Comparison of ENCODE assay signal across 8 cellular contexts in the genomic region with DNA sequence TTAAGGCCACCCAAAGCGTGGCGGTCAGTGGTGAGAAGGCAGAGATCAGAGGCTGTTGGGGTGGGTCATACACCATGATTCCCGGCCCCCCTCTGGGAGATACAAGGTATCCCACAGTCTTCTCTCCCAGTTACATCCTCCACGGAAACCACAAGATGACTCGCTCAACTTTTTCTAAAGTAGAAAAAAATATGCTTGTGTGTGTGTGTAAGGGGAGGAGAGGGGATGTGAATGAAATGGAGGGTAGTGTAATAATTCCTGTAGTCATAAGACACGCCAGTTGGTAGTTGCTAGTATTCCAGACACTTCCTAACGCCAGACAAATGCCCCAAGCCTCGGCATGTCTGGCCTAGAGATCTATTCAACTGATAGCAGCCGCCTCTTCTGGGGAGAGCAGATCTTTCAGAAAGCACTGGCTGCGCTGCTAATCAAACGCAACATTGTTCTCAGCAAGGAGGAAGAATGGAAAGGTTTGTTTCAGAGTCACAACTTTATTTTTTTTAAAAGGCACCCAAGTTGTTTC.
DNase-seq lines count a peak whose midpoint lies in the region; ATAC-seq and TF ChIP-seq lines count a peak whose summit lies in the region.

No MANE protein-coding gene starts in this region.

- H3K4me3 ChIP-seq in lower lobe of right lung = peak overlapping the region; percentile 57

- H3K4me3 Mint-ChIP-seq in type B pancreatic cell = peak overlapping the region; percentile 91

- H3K27ac Mint-ChIP-seq in type B pancreatic cell = peak overlapping the region; percentile 97

- TF ChIP-seq CTCF in lower lobe of right lung (IDR thresholded peaks at IDR 0.05) (no peak), type B pancreatic cell (conservative IDR thresholded peaks at IDR 0.05) (no peak)

- peak overlapping the region; percentile 99 for H3K27ac ChIP-seq in cingulate gyrus (ENCODE audit: low read depth, low read length)
- H3K27ac ChIP-seq in lower lobe of right lung = peak overlapping the region; percentile 96

- H3K4me1 ChIP-seq in lower lobe of right lung = peaks cover 58% of the 10 kb centered on the region

- no peaks in the 10 kb centered on the region for H3K27me3 Mint-ChIP-seq in type B pancreatic cell

- no peaks in the 10 kb centered on the region for H3K9me3 ChIP-seq in lower lobe of right lung

- peaks cover 48% of the 10 kb centered on the region for H3K4me1 Mint-ChIP-seq in type B pancreatic cell (ENCODE audit: unreplicated experiment)

- H3K27me3 ChIP-seq in lower lobe of right lung (ENCODE audit: low read depth) = no peaks in the 10 kb centered on the region

- no peaks in the 10 kb centered on the region for H3K9me3 Mint-ChIP-seq in type B pancreatic cell

- ATAC-seq in HG03045 (IDR thresholded peaks at IDR 0.05; ENCODE audit: unreplicated experiment) = peak; percentile 11
- peak; percentile 2 to 17 for ATAC-seq in lower lobe of right lung

- no peaks in the 10 kb centered on the region for H3K36me3 ChIP-seq in lower lobe of right lung

- intact Hi-C loops in lower lobe of right lung (cut with DNase I) = loop anchor here (10.0 kb wide), 1 partner anchor 61 kb away; no protein-coding TSS in a partner anchor

- DNase-seq in GM03348 (ENCODE audit: low spot score) (peak; percentile 65), RKO (ENCODE audit: low spot score) (peak; percentile 84), lower lobe of right lung (no peak), type B pancreatic cell (ENCODE audit: extremely low spot score, unreplicated experiment) (no peak), NCI-H1694 (lab: John Stamatoyannopoulos, UW) (no peak), NCI-H2081 (lab: John Stamatoyannopoulos, UW) (no peak)

- H3K36me3 Mint-ChIP-seq in type B pancreatic cell = peaks cover 3% of the 10 kb centered on the region

Comparison
In these comparisons a context has a peak if more than half of its experiments do, and no peak if none do; other contexts are left out.
1. DNase-seq: peak in GM03348 (single experiment) and RKO (single experiment); none in lower lobe of right lung (single experiment), type B pancreatic cell (single experiment), NCI-H1694 (single experiment) and NCI-H2081 (0 of 2).